ENCODE assay signal across 9 cellular contexts in the genomic region with DNA sequence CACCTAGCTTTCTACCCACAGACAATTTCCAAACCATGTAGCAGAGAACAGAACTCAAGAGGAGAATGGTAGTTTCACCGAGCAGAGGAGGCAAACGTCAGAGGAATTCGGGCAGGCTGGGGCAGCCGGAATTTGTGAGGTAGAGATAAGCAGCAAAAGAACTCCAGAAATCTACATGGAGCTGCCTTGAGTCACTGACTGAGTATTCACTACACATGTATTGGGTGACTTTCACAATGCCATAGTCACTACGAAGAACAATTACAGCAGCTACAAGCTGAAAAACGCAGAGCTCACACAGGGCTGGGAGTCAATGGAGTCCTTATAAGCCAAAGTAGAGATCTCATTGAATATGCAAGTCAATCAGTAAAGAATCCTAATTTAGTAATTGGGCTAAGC. TPM values are rescaled to one million over a fixed set of nuclear protein-coding genes. Genes with fewer than 3 reads are reported as not detected.
A peak's percentile ranks its signal among the peaks of the same experiment; 100 is the strongest.
DNase-seq lines count a peak whose midpoint lies in the region; ATAC-seq and TF ChIP-seq lines count a peak whose summit lies in the region.
"Had no signal": no experiment of that assay in that cellular context is flagged by ENCODE, and none has a peak within 500 bp of the region (broad histone marks: within the 10 kb centered on the region; RNA-seq: fewer than 3 reads in every experiment).

No MANE protein-coding gene starts in this region.

- H3K4me3 ChIP-seq in cardiac muscle cell (no peak overlapping the region), retinal pigment epithelial cell (ENCODE audit: low read length) (peak overlapping the region; percentile 21), esophagus muscularis mucosa (no peak overlapping the region)

- peak overlapping the region; percentile 93 for H3K27ac ChIP-seq in cardiac muscle cell
- H3K27ac ChIP-seq in esophagus muscularis mucosa (replicated peaks in 1 of 4) = no peak overlapping the region

- TF ChIP-seq POLR2A in esophagus muscularis mucosa (IDR thresholded peaks at IDR 0.05; ENCODE audit: low read depth) = no peak

- H3K27me3 ChIP-seq in cardiac muscle cell = no peaks in the 10 kb centered on the region
- H3K27me3 ChIP-seq in esophagus muscularis mucosa = no peaks in the 10 kb centered on the region

- DNase-seq in HCEC 1CT (peak; percentile 86), amniotic epithelial cell (ENCODE audit: low read depth) (peak; percentile 98), cardiac muscle cell (ENCODE audit: low read depth in 1 of 2, low spot score in 1 of 2) (peak; percentile 73 to 94), retinal pigment epithelial cell (ENCODE audit: low read depth) (peak; percentile 80), esophagus muscularis mucosa (ENCODE audit: extremely low spot score) (no peak)
- DNase-seq in activated CD4-positive, alpha-beta T cell treated with anti-CD3 and anti-CD28 coated beads, Interleukin-2, amount 50 U/mL, for 48 hours = no peak
- DNase-seq: activated CD4-positive, alpha-beta T cell treated with anti-CD3 and anti-CD28 coated beads, Interleukin-2, amount 10 ng/mL, durations not matched to agents 7 days and 5 days had no signal

- ATAC-seq in HG02571 (IDR thresholded peaks at IDR 0.05; ENCODE audit: unreplicated experiment) (no peak), GM18511 (IDR thresholded peaks at IDR 0.05; ENCODE audit: unreplicated experiment) (no peak)

- no peaks in the 10 kb centered on the region for H3K9me3 ChIP-seq in cardiac muscle cell (ENCODE audit: low read depth)
- no peaks in the 10 kb centered on the region for H3K9me3 ChIP-seq in esophagus muscularis mucosa

- intact Hi-C loops in esophagus muscularis mucosa (cut with DNase I) = no loop called here

- H3K4me1 ChIP-seq in cardiac muscle cell (ENCODE audit: low read depth) (peaks cover 11% of the 10 kb centered on the region), esophagus muscularis mucosa (peaks cover 0 to 9% (median 3%) of the 10 kb centered on the region in 4 donors)

- 62% methylated on average over 6 of the region's 6 CpGs for WGBS in esophagus muscularis mucosa

- H3K36me3 ChIP-seq in cardiac muscle cell (no peaks in the 10 kb centered on the region), esophagus muscularis mucosa (peaks cover 0 to 9% (median 0%) of the 10 kb centered on the region in 4 donors)

- TF ChIP-seq EP300 in esophagus muscularis mucosa (IDR thresholded peaks at IDR 0.05) = no peak

- no peak for TF ChIP-seq CTCF in cardiac muscle cell (IDR thresholded peaks at IDR 0.05; ENCODE audit: low read depth, low read length)
- no peak for TF ChIP-seq CTCF in retinal pigment epithelial cell (conservative IDR thresholded peaks at IDR 0.05; ENCODE audit: low read depth, low read length)
- TF ChIP-seq CTCF in esophagus muscularis mucosa (IDR thresholded peaks at IDR 0.05) = no peak

RNA-seq across cellular contexts. Expression of gene CMC2, which starts 13.4 kb away (rescaled TPM):
- total RNA-seq in cardiac muscle cell (41.3 and 61.1 TPM in 2 replicates), esophagus muscularis mucosa (10 to 100 TPM; 29.7 to 78.1 (median 41.9) TPM)
- polyA plus RNA-seq in cardiac muscle cell = 138 and 153 TPM in 2 replicates

RNA-seq across cellular contexts. Expression of gene CENPN, which starts 13.7 kb away (rescaled TPM):
- total RNA-seq in cardiac muscle cell (9.1 and 16.3 TPM in 2 replicates), esophagus muscularis mucosa (1 to 10 TPM; 5.8 to 9.6 (median 6.6) TPM)
- polyA plus RNA-seq in cardiac muscle cell = 22.1 and 28.7 TPM in 2 replicates

RNA-seq across cellular contexts. Expression of gene ATMIN, which starts 42.4 kb away (rescaled TPM):
- total RNA-seq in cardiac muscle cell = 25.9 and 31.0 TPM in 2 replicates
- polyA plus RNA-seq in cardiac muscle cell = 36.5 and 43.3 TPM in 2 replicates
- 10 to 100 TPM; 26.6 to 34.0 (median 30.4) TPM for total RNA-seq in esophagus muscularis mucosa

Comparison
In these comparisons a context has a peak if more than half of its experiments do, and no peak if none do; other contexts are left out.
1. DNase-seq: peak in HCEC 1CT (single experiment), amniotic epithelial cell (single experiment), cardiac muscle cell (2 of 2) and retinal pigment epithelial cell (single experiment); none in activated CD4-positive, alpha-beta T cell treated with anti-CD3 and anti-CD28 coated beads, Interleukin-2, amount 50 U/mL, for 48 hours (0 of 2) and esophagus muscularis mucosa (single experiment).